In genomic region chr6:134288538-134289203, GRCh38 we compare ENCODE assay signal across 8 cellular contexts. TPM values are rescaled to one million over a fixed set of nuclear protein-coding genes. Genes with fewer than 3 reads are reported as not detected.
A peak's percentile ranks its signal among the peaks of the same experiment; 100 is the strongest.
DNase-seq lines count a peak whose midpoint lies in the region; ATAC-seq and TF ChIP-seq lines count a peak whose summit lies in the region.

No MANE protein-coding gene starts in this region.

- peak overlapping the region; percentile 36 for H3K4me3 Mint-ChIP-seq in T-helper 17 cell
- no peak overlapping the region for H3K4me3 Mint-ChIP-seq in WTC11

- H3K4me1 ChIP-seq in ACC112 (ENCODE audit: control insufficient read depth, insufficient read depth, low read length, unreplicated experiment), result peaks cover 27% of the 10 kb centered on the region
- H3K4me1 ChIP-seq in thoracic aorta (ENCODE audit: control insufficient read depth in 1 of 2, low read depth in 2 of 2), result no peaks in the 10 kb centered on the region

- H3K79me2 ChIP-seq in ACC112 (ENCODE audit: control insufficient read depth, insufficient read depth, low read length, unreplicated experiment), result no peaks in the 10 kb centered on the region

- TF ChIP-seq CTCF in foreskin fibroblast (IDR thresholded peaks at IDR 0.05; ENCODE audit: low read depth, low read length) (no peak), thoracic aorta (IDR thresholded peaks at IDR 0.05) (no peak), WTC11 (IDR thresholded peaks at IDR 0.05) (no peak)

- H3K4me1 Mint-ChIP-seq in T-helper 17 cell (peaks cover 16% of the 10 kb centered on the region), WTC11 (peaks cover 11% of the 10 kb centered on the region)

- H3K27me3 Mint-ChIP-seq in T-helper 17 cell (no peaks in the 10 kb centered on the region), WTC11 (ENCODE audit: low read depth) (no peaks in the 10 kb centered on the region)

- no peaks in the 10 kb centered on the region for H3K9me3 ChIP-seq in T-helper 17 cell (ENCODE audit: control insufficient read depth, low read length, poor library complexity, severe bottlenecking)
- H3K9me3 ChIP-seq in thoracic aorta, result no peaks in the 10 kb centered on the region

- H3K27me3 ChIP-seq in ACC112 (ENCODE audit: insufficient read depth, low read length) (no peaks in the 10 kb centered on the region), thoracic aorta (replicated peaks; ENCODE audit: insufficient read depth) (no peaks in the 10 kb centered on the region)

- POLR2A ChIA-PET in WTC11 (lab: Charles Lee), result no interaction called here

- H3K36me3 ChIP-seq in ACC112 (ENCODE audit: insufficient read depth, low read length) (no peaks in the 10 kb centered on the region), thoracic aorta (no peaks in the 10 kb centered on the region)

- peak overlapping the region; percentile 42; the same call in 1 of the 2 replicates for H3K4me3 ChIP-seq in ACC112 (ENCODE audit: low read depth, low read length)
- no peak overlapping the region for H3K4me3 ChIP-seq in foreskin fibroblast (ENCODE audit: low read depth in 1 of 2, low read length in 2 of 2)
- no peak overlapping the region for H3K4me3 ChIP-seq in thoracic aorta

- peaks cover 4% of the 10 kb centered on the region for H3K9me3 Mint-ChIP-seq in WTC11

- peak; percentile 55 for ATAC-seq in GM18858 (IDR thresholded peaks at IDR 0.05; ENCODE audit: unreplicated experiment)
- ATAC-seq in HG03280 (IDR thresholded peaks at IDR 0.05; ENCODE audit: unreplicated experiment), result peak; percentile 60
- peak; percentile 75 for ATAC-seq in T-helper 17 cell
- ATAC-seq in thoracic aorta (ENCODE audit: insufficient number of reproducible peaks, low FRiP score, low read depth), result peak; percentile 34
- no peak for ATAC-seq in WTC11

- H3K27ac ChIP-seq in ACC112 (ENCODE audit: low read depth, low read length) (peak overlapping the region; percentile 100), thoracic aorta (peak overlapping the region in 1 of 2 donors; percentile 40)

- H3K27ac Mint-ChIP-seq in T-helper 17 cell (peak overlapping the region; percentile 89), WTC11 (no peak overlapping the region)

- DNase-seq in T-helper 17 cell (no peak), foreskin fibroblast (peak; percentile 85 to 89), thoracic aorta (ENCODE audit: low spot score) (no peak), WTC11 (ENCODE audit: low spot score) (no peak), NCI-H1694 treated with DMSO at 0.1 percent for 48 hours (lab: John Stamatoyannopoulos, UW) (no peak)

- peak overlapping the region; percentile 34 for H2AFZ ChIP-seq in ACC112 (ENCODE audit: low read length, unreplicated experiment)

- H3K36me3 Mint-ChIP-seq in T-helper 17 cell (ENCODE audit: low read depth) (no peaks in the 10 kb centered on the region), WTC11 (peaks cover 5% of the 10 kb centered on the region; the same call in 1 of the 2 replicates)

- CTCF ChIA-PET in WTC11 (lab: Charles Lee), result interaction anchor here (1.1 kb wide), 1 partner anchor 29 kb away, joined by 3 read pairs; the partner anchor contains the start of gene SGK1

TF ChIP-seq in WTC11, 78 proteins besides CTCF, POLR2A, EP300 and RAD21:
- TF ChIP-seq ZNF121 (CRISPR knock-in tag; IDR thresholded peaks at IDR 0.05), result no peak
- TF ChIP-seq, protein P1, sequence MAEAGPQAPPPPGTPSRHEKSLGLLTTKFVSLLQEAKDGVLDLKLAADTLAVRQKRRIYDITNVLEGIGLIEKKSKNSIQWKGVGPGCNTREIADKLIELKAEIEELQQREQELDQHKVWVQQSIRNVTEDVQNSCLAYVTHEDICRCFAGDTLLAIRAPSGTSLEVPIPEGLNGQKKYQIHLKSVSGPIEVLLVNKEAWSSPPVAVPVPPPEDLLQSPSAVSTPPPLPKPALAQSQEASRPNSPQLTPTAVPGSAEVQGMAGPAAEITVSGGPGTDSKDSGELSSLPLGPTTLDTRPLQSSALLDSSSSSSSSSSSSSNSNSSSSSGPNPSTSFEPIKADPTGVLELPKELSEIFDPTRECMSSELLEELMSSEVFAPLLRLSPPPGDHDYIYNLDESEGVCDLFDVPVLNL (CRISPR knock-in tag; IDR thresholded peaks at IDR 0.05; ENCODE audit: borderline replicate concordance, low read depth), result no peak
- TF ChIP-seq NR3C1 (CRISPR knock-in tag; conservative IDR thresholded peaks at IDR 0.05; ENCODE audit: low read depth), result no peak
- no peak for TF ChIP-seq GTF2I (CRISPR knock-in tag; conservative IDR thresholded peaks at IDR 0.05)
- TF ChIP-seq RORB (CRISPR knock-in tag; IDR thresholded peaks at IDR 0.05), result no peak
- no peak for TF ChIP-seq TCF7 (CRISPR knock-in tag; IDR thresholded peaks at IDR 0.05; ENCODE audit: low read depth)
- no peak for TF ChIP-seq GRHL2 (CRISPR knock-in tag; IDR thresholded peaks at IDR 0.05; ENCODE audit: insufficient replicate concordance, severe bottlenecking)
- TF ChIP-seq, protein P2, sequence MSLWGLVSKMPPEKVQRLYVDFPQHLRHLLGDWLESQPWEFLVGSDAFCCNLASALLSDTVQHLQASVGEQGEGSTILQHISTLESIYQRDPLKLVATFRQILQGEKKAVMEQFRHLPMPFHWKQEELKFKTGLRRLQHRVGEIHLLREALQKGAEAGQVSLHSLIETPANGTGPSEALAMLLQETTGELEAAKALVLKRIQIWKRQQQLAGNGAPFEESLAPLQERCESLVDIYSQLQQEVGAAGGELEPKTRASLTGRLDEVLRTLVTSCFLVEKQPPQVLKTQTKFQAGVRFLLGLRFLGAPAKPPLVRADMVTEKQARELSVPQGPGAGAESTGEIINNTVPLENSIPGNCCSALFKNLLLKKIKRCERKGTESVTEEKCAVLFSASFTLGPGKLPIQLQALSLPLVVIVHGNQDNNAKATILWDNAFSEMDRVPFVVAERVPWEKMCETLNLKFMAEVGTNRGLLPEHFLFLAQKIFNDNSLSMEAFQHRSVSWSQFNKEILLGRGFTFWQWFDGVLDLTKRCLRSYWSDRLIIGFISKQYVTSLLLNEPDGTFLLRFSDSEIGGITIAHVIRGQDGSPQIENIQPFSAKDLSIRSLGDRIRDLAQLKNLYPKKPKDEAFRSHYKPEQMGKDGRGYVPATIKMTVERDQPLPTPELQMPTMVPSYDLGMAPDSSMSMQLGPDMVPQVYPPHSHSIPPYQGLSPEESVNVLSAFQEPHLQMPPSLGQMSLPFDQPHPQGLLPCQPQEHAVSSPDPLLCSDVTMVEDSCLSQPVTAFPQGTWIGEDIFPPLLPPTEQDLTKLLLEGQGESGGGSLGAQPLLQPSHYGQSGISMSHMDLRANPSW (CRISPR knock-in tag; conservative IDR thresholded peaks at IDR 0.05; ENCODE audit: low read depth), result no peak
- no peak for TF ChIP-seq IRF2 (CRISPR knock-in tag; IDR thresholded peaks at IDR 0.05; ENCODE audit: borderline replicate concordance, low read depth)
- TF ChIP-seq ATF2 (CRISPR knock-in tag; IDR thresholded peaks at IDR 0.05; ENCODE audit: borderline replicate concordance, low read depth), result no peak
- TF ChIP-seq IRF1 (CRISPR knock-in tag; IDR thresholded peaks at IDR 0.05), result no peak
- no peak for TF ChIP-seq KAT7 (CRISPR knock-in tag; IDR thresholded peaks at IDR 0.05; ENCODE audit: borderline replicate concordance)
- TF ChIP-seq JUN (CRISPR knock-in tag; IDR thresholded peaks at IDR 0.05), result no peak
- TF ChIP-seq, protein P3, sequence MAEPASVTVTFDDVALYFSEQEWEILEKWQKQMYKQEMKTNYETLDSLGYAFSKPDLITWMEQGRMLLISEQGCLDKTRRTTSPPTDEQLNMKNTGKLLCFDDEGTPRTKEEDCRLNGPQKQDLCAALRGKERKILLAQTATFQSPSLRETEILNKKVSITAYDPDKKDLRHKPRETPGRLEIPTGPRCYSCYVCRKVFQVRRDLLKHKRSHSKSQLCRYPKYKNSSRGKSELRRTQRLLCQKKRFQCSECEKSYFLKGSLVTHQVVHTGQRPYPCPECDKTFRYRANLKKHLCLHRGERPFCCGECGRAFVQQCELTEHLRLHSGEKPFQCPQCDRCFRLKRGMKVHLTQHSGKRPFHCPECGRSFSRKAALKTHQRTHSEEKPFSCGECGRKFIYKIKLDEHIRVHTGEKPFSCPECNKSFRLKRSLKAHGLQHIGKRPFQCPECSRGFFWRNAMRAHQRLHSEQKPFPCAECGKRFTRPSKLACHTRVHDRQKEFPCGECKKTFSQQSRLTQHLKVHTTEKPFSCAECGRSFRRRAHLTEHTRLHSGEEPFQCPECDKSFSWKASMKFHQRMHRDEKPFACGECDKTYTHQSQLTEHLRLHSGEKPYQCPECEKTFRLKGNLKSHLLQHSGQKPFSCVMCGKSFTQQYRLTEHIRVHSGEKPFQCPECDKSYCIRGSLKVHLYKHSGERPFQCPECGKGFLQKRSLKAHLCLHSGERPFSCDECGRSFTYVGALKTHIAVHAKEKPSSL (CRISPR knock-in tag; conservative IDR thresholded peaks at IDR 0.05), result no peak

RNA-seq across cellular contexts. Expression of gene SGK1, which starts 29.2 kb away (rescaled TPM):
- 100 to 1,000 TPM; 103 to 132 TPM for total RNA-seq in T-helper 17 cell
- 10 to 100 TPM; 67.3 to 97.5 TPM for total RNA-seq in thoracic aorta
- total RNA-seq in WTC11 (2021), result 23.2 to 29.7 TPM (median 29.3 TPM) in 3 replicates

Comparison
In these comparisons a context has a peak if more than half of its experiments do, and no peak if none do; other contexts are left out.
1. DNase-seq: peak in foreskin fibroblast (2 of 2); none in T-helper 17 cell (0 of 3), thoracic aorta (single experiment), WTC11 (single experiment) and NCI-H1694 treated with DMSO at 0.1 percent for 48 hours (single experiment).